8 cellular contexts compared by ENCODE assay signal in genomic region chr1:178093150-178093957, GRCh38. TPM values are rescaled to one million over a fixed set of nuclear protein-coding genes. Genes with fewer than 3 reads are reported as not detected.
A peak's percentile ranks its signal among the peaks of the same experiment; 100 is the strongest.
DNase-seq lines count a peak whose midpoint lies in the region; ATAC-seq and TF ChIP-seq lines count a peak whose summit lies in the region.

No MANE protein-coding gene starts in this region.

- H3K27ac ChIP-seq in CD4-positive, alpha-beta T cell (ENCODE audit: low read depth, low read length): no peak overlapping the region
- H3K27ac ChIP-seq in muscle layer of duodenum (ENCODE audit: low read length): peak overlapping the region; percentile 75

- H3K27ac Mint-ChIP-seq in CD4-positive, alpha-beta T cell: no peak overlapping the region
- no peak overlapping the region for H3K27ac Mint-ChIP-seq in stimulated activated naive CD8-positive, alpha-beta T cell treated with anti-CD3 and anti-CD28 coated beads, Interleukin-15, amount 100 ng/mL, for 72 hours

- intact Hi-C loops in CD4-positive, alpha-beta T cell (cut with DNase I, micrococcal nuclease): no loop called here

- POLR2A ChIA-PET in CD4-positive, alpha-beta T cell (lab: Charles Lee): no interaction called here

- H3K36me3 ChIP-seq in muscle layer of duodenum (ENCODE audit: control insufficient read depth in 1 of 2, insufficient read depth in 2 of 2, low read length in 2 of 2): no peaks in the 10 kb centered on the region

- H3K4me1 Mint-ChIP-seq in CD4-positive, alpha-beta T cell (ENCODE audit: low read depth): peaks cover 22% of the 10 kb centered on the region
- peaks cover 11% of the 10 kb centered on the region for H3K4me1 Mint-ChIP-seq in activated T-cell treated with anti-CD3 and anti-CD28 coated beads, Interleukin-2, amount 50 U/mL, for 4 hours (ENCODE audit: low read depth)
- H3K4me1 Mint-ChIP-seq in stimulated activated naive CD8-positive, alpha-beta T cell treated with anti-CD3 and anti-CD28 coated beads, Interleukin-15, amount 100 ng/mL, for 72 hours: peaks cover 9% of the 10 kb centered on the region

- no peaks in the 10 kb centered on the region for H3K9me3 ChIP-seq in CD4-positive, alpha-beta T cell (ENCODE audit: control insufficient read depth, low read length)
- H3K9me3 ChIP-seq in muscle layer of duodenum (ENCODE audit: control insufficient read depth in 1 of 2, low read length in 2 of 2): no peaks in the 10 kb centered on the region

- H3K9me3 Mint-ChIP-seq in CD4-positive, alpha-beta T cell: peaks cover 2% of the 10 kb centered on the region
- no peaks in the 10 kb centered on the region for H3K9me3 Mint-ChIP-seq in activated T-cell treated with anti-CD3 and anti-CD28 coated beads, Interleukin-2, amount 50 U/mL, for 4 hours
- H3K9me3 Mint-ChIP-seq in stimulated activated naive CD8-positive, alpha-beta T cell treated with anti-CD3 and anti-CD28 coated beads, Interleukin-15, amount 100 ng/mL, for 72 hours: peaks cover 4 to 11% of the 10 kb centered on the region in 2 donors

- H3K4me3 ChIP-seq in fibroblast of pulmonary artery (replicated peaks; ENCODE audit: low read depth, low read length) (peak overlapping the region; percentile 95), muscle layer of duodenum (ENCODE audit: low read depth in 1 of 2, low read length in 2 of 2) (peak overlapping the region; percentile 94 to 95)

- peaks cover 9 to 24% of the 10 kb centered on the region in 2 donors for H3K4me1 ChIP-seq in muscle layer of duodenum (ENCODE audit: control insufficient read depth in 1 of 2, insufficient read depth in 2 of 2, low read length in 2 of 2)

- peaks cover 81% of the 10 kb centered on the region for H3K27me3 Mint-ChIP-seq in CD4-positive, alpha-beta T cell
- peaks cover 62% of the 10 kb centered on the region for H3K27me3 Mint-ChIP-seq in activated T-cell treated with anti-CD3 and anti-CD28 coated beads, Interleukin-2, amount 50 U/mL, for 4 hours (ENCODE audit: low read depth)
- H3K27me3 Mint-ChIP-seq in stimulated activated naive CD8-positive, alpha-beta T cell treated with anti-CD3 and anti-CD28 coated beads, Interleukin-15, amount 100 ng/mL, for 72 hours: peaks cover 80% of the 10 kb centered on the region

- peaks cover 52% of the 10 kb centered on the region for H3K27me3 ChIP-seq in CD4-positive, alpha-beta T cell (ENCODE audit: control insufficient read depth, insufficient read depth, low read length)
- H3K27me3 ChIP-seq in muscle layer of duodenum (ENCODE audit: low read depth, low read length): no peaks in the 10 kb centered on the region

- peak in 4 of 10 experiments; percentile 5 to 32 (median 6) for DNase-seq in CD4-positive, alpha-beta T cell
- DNase-seq in NCI-H526 (lab: John Stamatoyannopoulos, UW) (peak; percentile 99 to 100), fibroblast of pulmonary artery (ENCODE audit: low read depth) (peak; percentile 97)
- no peak for DNase-seq in activated T-cell treated with anti-CD3 and anti-CD28 coated beads, Interleukin-2, amount 50 U/mL, for 4 hours
- peak; percentile 35 to 54 for DNase-seq in stimulated activated naive CD8-positive, alpha-beta T cell treated with anti-CD3 and anti-CD28 coated beads, Interleukin-15, amount 100 ng/mL, for 72 hours

- ATAC-seq in CD4-positive, alpha-beta T cell (ENCODE audit: poor library complexity): no peak
- ATAC-seq in GM19395 (IDR thresholded peaks at IDR 0.05; ENCODE audit: unreplicated experiment) (peak; percentile 87), HG03442 (IDR thresholded peaks at IDR 0.05; ENCODE audit: unreplicated experiment) (peak; percentile 83)
- peak; percentile 76 to 77 for ATAC-seq in activated T-cell treated with anti-CD3 and anti-CD28 coated beads, Interleukin-2, amount 50 U/mL, for 4 hours
- peak; percentile 77 for ATAC-seq in stimulated activated naive CD8-positive, alpha-beta T cell treated with anti-CD3 and anti-CD28 coated beads, Interleukin-15, amount 100 ng/mL, for 72 hours

- CTCF ChIA-PET in CD4-positive, alpha-beta T cell (lab: Charles Lee): no interaction called here

- peak overlapping the region; percentile 63 for H3K4me3 Mint-ChIP-seq in CD4-positive, alpha-beta T cell
- peak overlapping the region; percentile 64 for H3K4me3 Mint-ChIP-seq in activated T-cell treated with anti-CD3 and anti-CD28 coated beads, Interleukin-2, amount 50 U/mL, for 4 hours
- H3K4me3 Mint-ChIP-seq in stimulated activated naive CD8-positive, alpha-beta T cell treated with anti-CD3 and anti-CD28 coated beads, Interleukin-15, amount 100 ng/mL, for 72 hours: peak overlapping the region; percentile 82

- H3K36me3 Mint-ChIP-seq in CD4-positive, alpha-beta T cell (ENCODE audit: low read depth): no peaks in the 10 kb centered on the region
- H3K36me3 Mint-ChIP-seq in activated T-cell treated with anti-CD3 and anti-CD28 coated beads, Interleukin-2, amount 50 U/mL, for 4 hours (ENCODE audit: insufficient read depth): no peaks in the 10 kb centered on the region

- no peak for TF ChIP-seq CTCF in CD4-positive, alpha-beta T cell (IDR thresholded peaks at IDR 0.05)
- peak; percentile 2 for TF ChIP-seq CTCF in fibroblast of pulmonary artery (IDR thresholded peaks at IDR 0.05; ENCODE audit: low read length, missing control alignments)

RNA-seq across cellular contexts. Expression of gene RASAL2, which starts 0.6 kb away (rescaled TPM):
- under 1 TPM in 1 of 2 experiments, not detected in 1; 0.03 TPM for total RNA-seq in CD4-positive, alpha-beta T cell
- total RNA-seq in activated T-cell treated with anti-CD3 and anti-CD28 coated beads, Interleukin-2, amount 50 U/mL, for 4 hours: under 1 TPM; 0.03 to 0.15 (median 0.08) TPM
